Comparison of ENCODE assay signal across 15 cellular contexts in the genomic region with DNA sequence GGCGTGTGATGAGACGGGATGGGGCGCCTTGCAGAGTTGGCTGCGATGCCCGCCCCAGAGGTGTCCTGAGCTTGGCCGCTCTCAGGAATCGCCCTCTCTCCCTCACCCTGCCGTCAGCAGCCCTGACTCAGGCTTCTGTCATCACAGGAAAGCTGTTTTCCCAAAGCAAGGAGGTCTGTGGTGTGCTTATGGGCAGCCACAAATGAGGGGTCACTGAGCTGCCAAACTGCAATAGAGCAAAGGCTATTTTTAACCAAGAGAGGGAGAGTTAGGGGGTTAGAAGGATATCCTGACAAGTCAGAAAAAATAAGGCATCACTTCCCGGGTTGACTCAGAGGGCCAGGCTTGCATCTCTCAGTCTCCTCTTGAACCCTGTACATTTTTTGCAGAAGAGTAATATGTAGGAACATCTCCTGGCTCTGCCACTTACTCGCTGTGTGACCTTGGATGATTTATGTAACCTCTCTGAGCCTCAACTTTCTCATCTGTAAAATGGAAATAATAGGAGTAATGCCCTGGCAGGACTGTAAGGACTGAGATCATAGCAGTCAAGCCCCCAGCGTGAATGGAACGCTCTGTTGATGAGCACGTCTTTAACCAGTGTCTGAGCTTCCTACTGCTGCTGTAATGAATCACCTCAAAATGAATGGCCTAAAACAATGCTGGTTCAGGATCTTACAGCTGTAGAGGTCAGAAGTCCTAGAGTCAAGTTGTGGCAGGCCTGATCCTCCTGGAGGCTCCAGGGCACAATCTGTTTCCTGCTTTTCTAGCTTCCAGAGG.
DNase-seq lines count a peak whose midpoint lies in the region; ATAC-seq, FAIRE-seq and TF ChIP-seq lines count a peak whose summit lies in the region.
"Had no signal": no experiment of that assay in that cellular context is flagged by ENCODE, and none has a peak within 500 bp of the region (broad histone marks: within the 10 kb centered on the region; RNA-seq: fewer than 3 reads in every experiment).

No MANE protein-coding gene starts in this region.

- H3K4me2 ChIP-seq in K562 (ENCODE audit: insufficient read depth, low read length): no peak overlapping the region
- no peak overlapping the region for H3K4me2 ChIP-seq in GM23338

- no peaks in the 10 kb centered on the region for H3K9me2 ChIP-seq in GM23338 (ENCODE audit: insufficient read depth)

- TF ChIP-seq POLR2A in K562 (conservative IDR thresholded peaks at IDR 0.05) (no peak), stomach (IDR thresholded peaks at IDR 0.05) (no peak)

- H3K36me3 ChIP-seq in K562 (ENCODE audit: control insufficient read depth, insufficient read depth, low read length) (no peaks in the 10 kb centered on the region), GM23338 (ENCODE audit: insufficient read depth) (no peaks in the 10 kb centered on the region; the same call in 1 of the 2 replicates), stomach (no peaks in the 10 kb centered on the region)

- H3K27ac Mint-ChIP-seq in GM23338: no peak overlapping the region
- H3K27ac Mint-ChIP-seq: B cell; nephron; T-helper 1 cell treated with Interleukin-12 subunit alpha and Interleukin-12 subunit beta and Interleukin-4 antibody, amounts not matched to agents 30 μg/mL and 1 μg/mL, for 36 hours had no signal

- no peaks in the 10 kb centered on the region for H3F3A ChIP-seq in GM23338 (replicated peaks; ENCODE audit: low read depth)

- no peak overlapping the region for H3K4me3 ChIP-seq in K562
- H3K4me3 ChIP-seq in GM23338: no peak overlapping the region
- H3K4me3 ChIP-seq in stomach: no peak overlapping the region

- H2AFZ ChIP-seq in K562 (ENCODE audit: low read depth, low read length): no peak overlapping the region
- H2AFZ ChIP-seq in GM23338: no peak overlapping the region

- FAIRE-seq in K562 (lab: Jason Lieb, UNC): no peak

- H3K4me3 Mint-ChIP-seq in GM23338: no peak overlapping the region
- H3K4me3 Mint-ChIP-seq: B cell; nephron; T-helper 1 cell treated with Interleukin-12 subunit alpha and Interleukin-12 subunit beta and Interleukin-4 antibody, amounts not matched to agents 30 μg/mL and 1 μg/mL, for 36 hours had no signal

- CTCF ChIA-PET in K562 (lab: Yijun Ruan, JAX; ENCODE audit: low intra/inter-chr PET ratio): no interaction called here

- in situ Hi-C loops in K562 (cut with MboI): no loop called here

- H3K27ac ChIP-seq in K562 (ENCODE audit: extremely low read depth, low read depth, low read length) (no peak overlapping the region), GM23338 (ENCODE audit: low read depth) (no peak overlapping the region), stomach (no peak overlapping the region)

- H3K27me3 ChIP-seq in K562 (ENCODE audit: control insufficient read depth in 2 of 2, insufficient read depth in 2 of 2, low read length in 2 of 2) (peaks cover 5 to 16% of the 10 kb centered on the region in 2 experiments; a peak in 4 of 5 replicates), GM23338 (ENCODE audit: insufficient read depth) (no peaks in the 10 kb centered on the region), stomach (no peaks in the 10 kb centered on the region)

- TF ChIP-seq CTCF in K562 (IDR thresholded peaks at IDR 0.05 in 2 of 3, conservative IDR thresholded peaks at IDR 0.05 in 1 of 3; ENCODE audit: insufficient read depth in 2 of 3, low read depth in 1 of 3, low read length in 3 of 3) (no peak), GM23338 (conservative IDR thresholded peaks at IDR 0.05; ENCODE audit: low read depth in 2 of 2) (no peak), stomach (IDR thresholded peaks at IDR 0.05) (no peak)

- H4K20me1 ChIP-seq in K562 (replicated peaks; ENCODE audit: control insufficient read depth, insufficient read depth, low read length) (no peaks in the 10 kb centered on the region), GM23338 (replicated peaks; ENCODE audit: insufficient read depth) (no peaks in the 10 kb centered on the region)

- no peak overlapping the region for H3K9ac ChIP-seq in K562 (ENCODE audit: insufficient read depth in 1 of 2, low read depth in 2 of 2, low read length in 2 of 2)

- H3K27me3 Mint-ChIP-seq in GM23338 (ENCODE audit: insufficient read depth, low read depth, poor library complexity): no peaks in the 10 kb centered on the region

- WGBS in K562 (ENCODE audit: insufficient coverage, low coverage, missing lambda C conversion rate): 4% methylated on average over 13 of the region's 13 CpGs
- 77 to 89% (median 83%) methylated on average over 13 of the region's 13 CpGs for WGBS in stomach, 5 donors

- H3K36me3 Mint-ChIP-seq in GM23338 (ENCODE audit: low read depth): peaks cover 8% of the 10 kb centered on the region

- peaks cover 21% of the 10 kb centered on the region for H3K9me3 Mint-ChIP-seq in GM23338

- peak; percentile 21; the same call in 1 of the 3 replicates for ATAC-seq in K562
- ATAC-seq in GM23338: no peak
- ATAC-seq in stimulated activated naive CD8-positive, alpha-beta T cell treated with anti-CD3 and anti-CD28 coated beads, Interleukin-15, Interleukin-2, amounts not matched to agents 100 U/mL and 50 U/mL, for 24 hours: no peak

- peaks cover 4% of the 10 kb centered on the region for H3K9me1 ChIP-seq in K562 (ENCODE audit: control insufficient read depth, insufficient read depth, low read length)

- no peaks in the 10 kb centered on the region for H3K4me1 Mint-ChIP-seq in GM23338
- H3K4me1 Mint-ChIP-seq: B cell, nephron had no signal

- no peak for TF ChIP-seq RAD21 in K562 (CRISPR knock-in tag; conservative IDR thresholded peaks at IDR 0.05 in 1 of 2, IDR thresholded peaks at IDR 0.05 in 1 of 2)

- TF ChIP-seq EP300 in K562 (IDR thresholded peaks at IDR 0.05; ENCODE audit: low read length): no peak
- TF ChIP-seq EP300 in stomach (IDR thresholded peaks at IDR 0.05): no peak

- no peaks in the 10 kb centered on the region for H3K79me2 ChIP-seq in K562 (ENCODE audit: control insufficient read depth, insufficient read depth, low read length)
- H3K79me2 ChIP-seq in GM23338 (replicated peaks; ENCODE audit: insufficient read depth): no peaks in the 10 kb centered on the region

- H3K4me1 ChIP-seq in K562 (replicated peaks in 1 of 2; ENCODE audit: control insufficient read depth in 2 of 2, insufficient read depth in 2 of 2, low read length in 2 of 2): no peaks in the 10 kb centered on the region
- H3K4me1 ChIP-seq in GM23338 (ENCODE audit: insufficient read depth): no peaks in the 10 kb centered on the region
- no peaks in the 10 kb centered on the region for H3K4me1 ChIP-seq in stomach

- intact Hi-C loops in K562 (cut with micrococcal nuclease): no loop called here
- intact Hi-C loops in stomach (cut with DNase I; ENCODE audit: low total_unique reads): no loop called here

- DNase-seq in A172 (ENCODE audit: low spot score) (peak; percentile 99), HS-5 (ENCODE audit: low read depth) (peak; percentile 100), K562 (ENCODE audit: extremely low read depth in 1 of 4, low spot score in 3 of 4) (no peak), kidney glomerular epithelial cell (lab: John Stamatoyannopoulos, UW) (peak; percentile 97), NCI-H510A treated with DMSO at 0.1 percent for 48 hours (lab: John Stamatoyannopoulos, UW) (no peak), GM23338 (ENCODE audit: low spot score) (no peak), stomach (no peak)
- DNase-seq in stimulated activated naive CD8-positive, alpha-beta T cell treated with anti-CD3 and anti-CD28 coated beads, Interleukin-15, Interleukin-2, amounts not matched to agents 100 U/mL and 50 U/mL, for 24 hours: no peak
- DNase-seq: anterior cingulate cortex; Karpas-422; NCI-H510A; stimulated activated CD4-positive, alpha-beta T cell treated with anti-CD3 and anti-CD28 coated beads, Interleukin-4, amount 100 ng/mL, for 4 hours had no signal

- POLR2A ChIA-PET in K562 (lab: Yijun Ruan, JAX): interaction anchor here (0.6 kb wide), 1 partner anchor 8 kb away, joined by 3 read pairs; no protein-coding TSS in a partner anchor

- no TSS peak for BruUV-seq in K562 (replicated peaks; lab: Mats Ljungman, UMichigan)

- H3K9me3 ChIP-seq in K562 (replicated peaks; ENCODE audit: control insufficient read depth, insufficient read depth, low read depth, low read length) (no peaks in the 10 kb centered on the region), stomach (peaks cover 0 to 11% (median 0%) of the 10 kb centered on the region in 4 donors)

TF ChIP-seq in K562, 482 proteins besides CTCF, POLR2A, EP300 and RAD21 (continues in another document):
- TF ChIP-seq ESRRA (IDR thresholded peaks at IDR 0.05; ENCODE audit: borderline replicate concordance, low read depth) (peak; percentile 76), FOSL1 (tag; conservative IDR thresholded peaks at IDR 0.05) (peak; percentile 71), TEAD1 (CRISPR knock-in tag; IDR thresholded peaks at IDR 0.05) (no peak), STAT5B (CRISPR knock-in tag; IDR thresholded peaks at IDR 0.05) (no peak), SREBF1 (IDR thresholded peaks at IDR 0.05; ENCODE audit: borderline replicate concordance, low read depth, low read length) (no peak), SREBF2 (CRISPR knock-in tag; IDR thresholded peaks at IDR 0.05) (no peak), CHD4 (IDR thresholded peaks at IDR 0.05; ENCODE audit: insufficient read depth, insufficient replicate concordance, low read depth, low read length, poor library complexity, severe bottlenecking) (no peak), PTTG1 (tag; IDR thresholded peaks at IDR 0.05; ENCODE audit: low read depth) (no peak), HMG20A (CRISPR knock-in tag; conservative IDR thresholded peaks at IDR 0.05) (no peak), BRCA1 (IDR thresholded peaks at IDR 0.05) (no peak), BRCA1 (CRISPR knock-in tag; IDR thresholded peaks at IDR 0.05) (no peak)

Comparison
In these comparisons a context has a peak if more than half of its experiments do, and no peak if none do; other contexts are left out.
1. DNase-seq: peak in A172 (single experiment), HS-5 (single experiment) and kidney glomerular epithelial cell (single experiment); none in K562 (0 of 4), NCI-H510A treated with DMSO at 0.1 percent for 48 hours (single experiment), GM23338 (single experiment), stimulated activated naive CD8-positive, alpha-beta T cell treated with anti-CD3 and anti-CD28 coated beads, Interleukin-15, Interleukin-2, amounts not matched to agents 100 U/mL and 50 U/mL, for 24 hours (single experiment) and stomach (single experiment).